Comparison of ENCODE assay signal across 1 cellular context in genomic region chr12:53726946-53727309, GRCh38.
TF ChIP-seq lines count a peak whose summit lies in the region.

No MANE protein-coding gene starts in this region.

TF ChIP-seq in WTC11, 78 proteins besides CTCF, POLR2A, EP300 and RAD21 (continued from another document):
- TF ChIP-seq ZNF281 (CRISPR knock-in tag; IDR thresholded peaks at IDR 0.05) (no peak), SMAD3 (CRISPR knock-in tag; IDR thresholded peaks at IDR 0.05; ENCODE audit: borderline replicate concordance) (no peak), ZNF219 (CRISPR knock-in tag; IDR thresholded peaks at IDR 0.05; ENCODE audit: borderline replicate concordance) (no peak), KAT7 (CRISPR knock-in tag; IDR thresholded peaks at IDR 0.05; ENCODE audit: borderline replicate concordance) (no peak), ZNF416 (CRISPR knock-in tag; IDR thresholded peaks at IDR 0.05) (no peak), NR1H2 (CRISPR knock-in tag; IDR thresholded peaks at IDR 0.05) (no peak), GTF2I (CRISPR knock-in tag; conservative IDR thresholded peaks at IDR 0.05) (no peak)
